26 cellular contexts compared by ENCODE assay signal in the genomic region with DNA sequence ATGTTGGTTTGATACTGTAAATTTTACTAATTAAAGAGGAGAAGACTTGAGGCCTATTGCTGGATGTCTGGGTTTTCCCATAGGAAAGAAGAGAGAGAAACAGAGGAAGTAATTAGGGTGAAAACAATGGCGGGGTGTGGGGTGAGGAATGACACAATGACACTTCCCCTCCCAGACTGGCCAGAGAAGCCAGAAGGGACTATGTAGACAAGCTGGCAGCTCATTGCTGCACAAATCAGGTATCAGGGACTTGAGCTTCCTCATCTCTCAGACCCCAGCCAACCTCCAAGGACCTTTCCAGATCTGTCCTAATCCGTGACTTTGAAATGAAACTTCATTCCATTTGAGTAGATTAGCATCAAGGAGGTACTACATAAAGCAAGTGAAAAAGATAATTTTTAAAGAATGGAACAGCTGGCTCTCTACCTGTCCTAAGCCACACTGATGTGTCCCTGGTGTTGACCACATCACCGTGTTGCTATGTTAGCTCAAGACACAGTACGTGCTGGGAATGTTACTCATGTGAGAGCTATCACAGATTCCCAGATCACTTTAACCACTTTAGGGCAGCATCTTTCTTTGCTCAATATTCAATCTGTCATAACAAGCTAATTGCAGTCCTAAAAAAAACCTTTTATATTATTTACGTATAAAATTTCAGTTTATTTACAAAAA. TPM values are rescaled to one million over a fixed set of nuclear protein-coding genes. Genes with fewer than 3 reads are reported as not detected.
"Had no signal": no experiment of that assay in that cellular context is flagged by ENCODE, and none has a peak within 500 bp of the region (broad histone marks: within the 10 kb centered on the region; RNA-seq: fewer than 3 reads in every experiment).

No MANE protein-coding gene starts in this region.

- H3K36me3 ChIP-seq: cardiac muscle cell, colonic mucosa, gastroesophageal sphincter, heart right ventricle, right atrium auricular region, tibial nerve had no signal

- FAIRE-seq: small intestine had no signal

- H3K27me3 Mint-ChIP-seq: activated T-cell treated with anti-CD3 and anti-CD28 coated beads, Interleukin-2, amount 50 U/mL, for 24 hours; progenitor cell of endocrine pancreas had no signal

- H3K4me1 Mint-ChIP-seq: activated CD4-positive, alpha-beta memory T cell treated with anti-CD3 and anti-CD28 coated beads, Interleukin-2, amount 10 ng/mL, durations not matched to agents 7 days and 5 days; naive thymus-derived CD8-positive, alpha-beta T cell had no signal

- H3K4me1 ChIP-seq: colonic mucosa had no signal

- H3K27ac Mint-ChIP-seq: activated CD4-positive, alpha-beta memory T cell treated with anti-CD3 and anti-CD28 coated beads, Interleukin-2, amount 10 ng/mL, durations not matched to agents 7 days and 5 days; activated T-cell treated with anti-CD3 and anti-CD28 coated beads, Interleukin-2, amount 50 U/mL, for 24 hours; naive thymus-derived CD8-positive, alpha-beta T cell; progenitor cell of endocrine pancreas; T-helper 1 cell treated with Interleukin-12 subunit alpha and Interleukin-12 subunit beta and Interleukin-4 antibody, amounts not matched to agents 30 μg/mL and 1 μg/mL, for 36 hours; WTC11 had no signal

- H3K4me3 ChIP-seq: cardiac muscle cell, colonic mucosa, gastroesophageal sphincter, heart right ventricle, right atrium auricular region, tibial nerve had no signal

- H3K9me3 Mint-ChIP-seq: activated CD4-positive, alpha-beta memory T cell treated with anti-CD3 and anti-CD28 coated beads, Interleukin-2, amount 10 ng/mL, durations not matched to agents 7 days and 5 days; activated T-cell treated with anti-CD3 and anti-CD28 coated beads, Interleukin-2, amount 50 U/mL, for 24 hours; naive thymus-derived CD8-positive, alpha-beta T cell; T-helper 1 cell treated with Interleukin-12 subunit alpha and Interleukin-12 subunit beta and Interleukin-4 antibody, amounts not matched to agents 30 μg/mL and 1 μg/mL, for 36 hours; WTC11 had no signal

- H3K9me3 ChIP-seq: colonic mucosa, gastroesophageal sphincter, heart right ventricle, right atrium auricular region, tibial nerve had no signal

- H3K27me3 ChIP-seq: cardiac muscle cell, colonic mucosa, gastroesophageal sphincter, heart right ventricle, right atrium auricular region, tibial nerve had no signal

- H3K4me3 Mint-ChIP-seq: activated CD4-positive, alpha-beta memory T cell treated with anti-CD3 and anti-CD28 coated beads, Interleukin-2, amount 10 ng/mL, durations not matched to agents 7 days and 5 days; activated T-cell treated with anti-CD3 and anti-CD28 coated beads, Interleukin-2, amount 50 U/mL, for 24 hours; naive thymus-derived CD8-positive, alpha-beta T cell; T-helper 1 cell treated with Interleukin-12 subunit alpha and Interleukin-12 subunit beta and Interleukin-4 antibody, amounts not matched to agents 30 μg/mL and 1 μg/mL, for 36 hours; WTC11 had no signal

- ATAC-seq: gastroesophageal sphincter; heart right ventricle; left lobe of liver; naive thymus-derived CD8-positive, alpha-beta T cell; WTC11 had no signal

- H3K27ac ChIP-seq: cardiac muscle cell, colonic mucosa, gastroesophageal sphincter, heart right ventricle, right atrium auricular region, tibial nerve had no signal

- H3K36me3 Mint-ChIP-seq: naive thymus-derived CD8-positive, alpha-beta T cell; WTC11 had no signal

- DNase-seq: activated CD4-positive, alpha-beta memory T cell treated with anti-CD3 and anti-CD28 coated beads, Interleukin-2, amount 10 ng/mL, durations not matched to agents 7 days and 5 days; activated CD4-positive, alpha-beta T cell treated with anti-CD3 and anti-CD28 coated beads for 4 hours; activated naive CD4-positive, alpha-beta T cell treated with anti-CD3 and anti-CD28 coated beads, Interleukin-2, amount 50 U/mL, for 16 hours; activated T-cell treated with anti-CD3 and anti-CD28 coated beads, Interleukin-2, amount 50 U/mL, for 24 hours; colonic mucosa; effector CD4-positive, alpha-beta T cell; heart right ventricle; mammary epithelial cell; naive thymus-derived CD8-positive, alpha-beta T cell; nucleus accumbens; small intestine; stimulated activated CD4-positive, alpha-beta T cell treated with anti-CD3 and anti-CD28 coated beads, Interleukin-4, amount 100 ng/mL, for 4 hours; stimulated activated CD8-positive, alpha-beta memory T cell treated with anti-CD3 and anti-CD28 coated beads, Interleukin-4, amount 100 ng/mL, for 48 hours; stimulated activated naive CD4-positive, alpha-beta T cell treated with Interleukin-2 at 50 U/mL for 16 hours; substantia nigra had no signal

RNA-seq across cellular contexts. Expression of a gene that starts 22.2 kb away (rescaled TPM):
- total RNA-seq: activated CD4-positive, alpha-beta memory T cell treated with anti-CD3 and anti-CD28 coated beads, Interleukin-2, amount 10 ng/mL, durations not matched to agents 7 days and 5 days; cardiac muscle cell; colonic mucosa; fibroblast of lung; gastroesophageal sphincter; heart right ventricle; left lobe of liver; mammary epithelial cell; mucosa of gallbladder; naive thymus-derived CD8-positive, alpha-beta T cell; progenitor cell of endocrine pancreas; right atrium auricular region; tibial nerve; WTC11 had no signal
- polyA plus RNA-seq: adipose tissue; cardiac muscle cell; fibroblast of lung; heart right ventricle; mammary epithelial cell; naive thymus-derived CD8-positive, alpha-beta T cell; small intestine had no signal

RNA-seq across cellular contexts. Expression of a gene that starts 55.0 kb away (rescaled TPM):
- polyA plus RNA-seq: naive thymus-derived CD8-positive, alpha-beta T cell had no signal
